10 cellular contexts compared by ENCODE assay signal in the genomic region with DNA sequence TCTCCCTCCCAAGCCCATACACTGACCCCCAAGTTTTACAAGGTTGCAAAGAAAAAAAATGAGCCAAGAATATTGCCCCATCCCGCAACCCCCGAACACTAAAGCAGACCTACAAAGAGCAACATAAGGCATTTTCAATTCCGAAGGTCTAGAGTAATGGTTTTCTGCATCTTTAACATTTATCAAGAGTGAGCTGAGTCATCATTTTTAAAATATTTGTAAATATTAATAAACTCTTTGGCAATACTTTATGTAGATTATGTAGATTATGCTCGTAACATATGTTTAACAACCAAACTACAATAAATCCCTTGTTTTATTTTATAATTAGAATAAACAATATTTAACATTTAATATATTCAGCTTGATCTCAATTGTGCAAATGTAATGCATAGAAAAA. TPM values are rescaled to one million over a fixed set of nuclear protein-coding genes. Genes with fewer than 3 reads are reported as not detected.
DNase-seq lines count a peak whose midpoint lies in the region; ATAC-seq and TF ChIP-seq lines count a peak whose summit lies in the region.
"Had no signal": no experiment of that assay in that cellular context is flagged by ENCODE, and none has a peak within 500 bp of the region (broad histone marks: within the 10 kb centered on the region; RNA-seq: fewer than 3 reads in every experiment).

No MANE protein-coding gene starts in this region.

- no peak overlapping the region for H2AFZ ChIP-seq in mesenchymal stem cell (ENCODE audit: low read depth, low read length)

- no peak overlapping the region for H4K8ac ChIP-seq in mesenchymal stem cell (ENCODE audit: low read length)

- H2AK5ac ChIP-seq in mesenchymal stem cell (ENCODE audit: low read length, severe bottlenecking): no peak overlapping the region

- H3K27me3 ChIP-seq in AG04450 (ENCODE audit: control insufficient read depth, insufficient read depth, low read length): peaks cover 3% of the 10 kb centered on the region
- H3K27me3 ChIP-seq in DOHH2 (ENCODE audit: control insufficient read depth, low read length): peaks cover 10% of the 10 kb centered on the region
- no peaks in the 10 kb centered on the region for H3K27me3 ChIP-seq in mesenchymal stem cell (ENCODE audit: control insufficient read depth in 1 of 2, insufficient read depth in 1 of 2, low read length in 2 of 2)

- H3K4me3 ChIP-seq in AG04450 (ENCODE audit: low read depth, low read length): peak overlapping the region; percentile 76; the same call in 1 of the 2 replicates
- H3K4me3 ChIP-seq in DOHH2 (ENCODE audit: low read length): peak overlapping the region; percentile 80; the same call in 1 of the 2 replicates
- H3K4me3 ChIP-seq in mesenchymal stem cell (ENCODE audit: insufficient read depth in 1 of 2, low read depth in 1 of 2, low read length in 2 of 2): peak overlapping the region in 1 of 2 experiments; percentile 85

- no peaks in the 10 kb centered on the region for H3F3A ChIP-seq in DOHH2 (ENCODE audit: control insufficient read depth, insufficient read depth)

- H3K79me1 ChIP-seq in mesenchymal stem cell (replicated peaks; ENCODE audit: low read length, poor library complexity, severe bottlenecking): peaks cover 15% of the 10 kb centered on the region

- no peak overlapping the region for H2BK120ac ChIP-seq in mesenchymal stem cell (ENCODE audit: low read depth, low read length)

- H3K4me2 ChIP-seq in DOHH2 (ENCODE audit: low read length): peak overlapping the region; percentile 96
- H3K4me2 ChIP-seq in mesenchymal stem cell (ENCODE audit: low read length, poor library complexity, severe bottlenecking): no peak overlapping the region

- H3K27ac Mint-ChIP-seq in activated naive CD8-positive, alpha-beta T cell treated with anti-CD3 and anti-CD28 coated beads, Interleukin-2, amount 50 U/mL, for 24 hours: no peak overlapping the region

- no peak overlapping the region for H3K18ac ChIP-seq in mesenchymal stem cell (ENCODE audit: low read depth in 1 of 2, low read length in 2 of 2)

- WGBS in mesenchymal stem cell: no CpG with 5 or more reads among the region's 4 CpGs

- H4K20me1 ChIP-seq in DOHH2 (ENCODE audit: control insufficient read depth, insufficient read depth, low read depth, low read length): no peaks in the 10 kb centered on the region

- H3K4me3 Mint-ChIP-seq in activated naive CD8-positive, alpha-beta T cell treated with anti-CD3 and anti-CD28 coated beads, Interleukin-2, amount 50 U/mL, for 24 hours: peak overlapping the region; percentile 79

- peaks cover 16% of the 10 kb centered on the region for H3K4me1 Mint-ChIP-seq in activated naive CD8-positive, alpha-beta T cell treated with anti-CD3 and anti-CD28 coated beads, Interleukin-2, amount 50 U/mL, for 24 hours

- no peak overlapping the region for H4K91ac ChIP-seq in mesenchymal stem cell (ENCODE audit: low read length)

- TF ChIP-seq CTCF in AG04450 (IDR thresholded peaks at IDR 0.05; ENCODE audit: low read depth, low read length): no peak
- TF ChIP-seq CTCF in DOHH2 (IDR thresholded peaks at IDR 0.05; ENCODE audit: low read depth, low read length, poor library complexity, severe bottlenecking): no peak
- TF ChIP-seq CTCF in GM10248 (IDR thresholded peaks at IDR 0.05; ENCODE audit: control extremely low read depth, extremely low read depth, low read depth, missing control alignments): no peak

- no peak overlapping the region for H2BK12ac ChIP-seq in mesenchymal stem cell (ENCODE audit: low read length in 2 of 2)

- no peak for DNase-seq in AG04450 (ENCODE audit: low read depth, low spot score)
- no peak for DNase-seq in activated naive CD8-positive, alpha-beta T cell treated with anti-CD3 and anti-CD28 coated beads, Interleukin-2, amount 50 U/mL, for 24 hours
- no peak for DNase-seq in mesenchymal stem cell
- DNase-seq in HUDEP-2 (lab: John Stamatoyannopoulos, UW; ENCODE audit: unreplicated experiment in 76 of 76): no peak
- no peak for DNase-seq in GM10248 (ENCODE audit: extremely low spot score)
- no peak for DNase-seq in NCI-H187 (lab: John Stamatoyannopoulos, UW)
- DNase-seq: Kasumi-1, posterior cingulate gyrus had no signal

- H3K27me3 Mint-ChIP-seq in activated naive CD8-positive, alpha-beta T cell treated with anti-CD3 and anti-CD28 coated beads, Interleukin-2, amount 50 U/mL, for 24 hours: no peaks in the 10 kb centered on the region

- no peak overlapping the region for H3K23ac ChIP-seq in mesenchymal stem cell (ENCODE audit: low read length in 2 of 2)

- H3K9me2 ChIP-seq in DOHH2 (replicated peaks; ENCODE audit: control insufficient read depth, low read length): no peaks in the 10 kb centered on the region

- CTCF ChIA-PET in AG04450 (lab: Charles Lee) (interaction anchor here (0.9 to 1.9 kb wide), 3 partner anchors 63 to 339 kb away, joined by 3 to 13 read pairs (median 3); no protein-coding TSS in a partner anchor), GM10248 (lab: Yijun Ruan, JAX) (interaction anchor here (0.7 to 2.0 kb wide), 2 partner anchors 63 to 155 kb away, joined by 3 to 7 read pairs; no protein-coding TSS in a partner anchor)

- H2BK5ac ChIP-seq in mesenchymal stem cell (ENCODE audit: low read depth, low read length, poor library complexity, severe bottlenecking): no peak overlapping the region

- no peak overlapping the region for H2BK15ac ChIP-seq in mesenchymal stem cell (ENCODE audit: low read depth, poor library complexity, severe bottlenecking)

- H3K27ac ChIP-seq in AG04450 (ENCODE audit: low read depth, low read length) (no peak overlapping the region), DOHH2 (ENCODE audit: low read depth, low read length) (no peak overlapping the region), mesenchymal stem cell (ENCODE audit: low read length, poor library complexity, severe bottlenecking) (no peak overlapping the region)

- peaks cover 12% of the 10 kb centered on the region for H3K4me1 ChIP-seq in DOHH2 (ENCODE audit: control insufficient read depth, low read length)
- H3K4me1 ChIP-seq in mesenchymal stem cell (ENCODE audit: control insufficient read depth, insufficient read depth, low read depth, low read length): no peaks in the 10 kb centered on the region

- POLR2A ChIA-PET in AG04450 (lab: Yijun Ruan, JAX) (no interaction called here), GM10248 (lab: Yijun Ruan, JAX) (no interaction called here)

- H3K79me2 ChIP-seq in DOHH2 (ENCODE audit: control insufficient read depth, low read length): peaks cover 6% of the 10 kb centered on the region

- no peaks in the 10 kb centered on the region; the same call in none of the 2 replicates for H3K36me3 ChIP-seq in DOHH2 (ENCODE audit: control insufficient read depth, low read length)
- H3K36me3 ChIP-seq in mesenchymal stem cell (ENCODE audit: control insufficient read depth in 1 of 2, insufficient read depth in 2 of 2, low read depth in 1 of 2, low read length in 2 of 2): peaks cover 3 to 29% of the 10 kb centered on the region in 2 experiments

- no peak for ATAC-seq in activated naive CD8-positive, alpha-beta T cell treated with anti-CD3 and anti-CD28 coated beads, Interleukin-2, amount 50 U/mL, for 24 hours
- ATAC-seq in HG02588 (IDR thresholded peaks at IDR 0.05; ENCODE audit: unreplicated experiment): no peak

- no peak overlapping the region for H3K4ac ChIP-seq in mesenchymal stem cell (ENCODE audit: low read depth in 1 of 2, low read length in 2 of 2)

- no peaks in the 10 kb centered on the region for H3K9me3 Mint-ChIP-seq in activated naive CD8-positive, alpha-beta T cell treated with anti-CD3 and anti-CD28 coated beads, Interleukin-2, amount 50 U/mL, for 24 hours

- H3K9ac ChIP-seq in mesenchymal stem cell (ENCODE audit: low read length): peak overlapping the region; percentile 88

- H3K9me3 ChIP-seq in AG04450 (ENCODE audit: control insufficient read depth, insufficient read depth, low read length) (peaks cover 4% of the 10 kb centered on the region; the same call in 1 of the 2 replicates), DOHH2 (ENCODE audit: control insufficient read depth, insufficient read depth, low read length) (0 out of 2 replicates have a peak, but pooled peaks cover under 1% of the 10 kb centered on the region), mesenchymal stem cell (ENCODE audit: control insufficient read depth, low read length) (peaks cover 10% of the 10 kb centered on the region)

- no peak overlapping the region for H3K14ac ChIP-seq in mesenchymal stem cell (ENCODE audit: low read length in 2 of 2)

- H3K36me3 Mint-ChIP-seq in activated naive CD8-positive, alpha-beta T cell treated with anti-CD3 and anti-CD28 coated beads, Interleukin-2, amount 50 U/mL, for 24 hours (ENCODE audit: low read depth): peaks cover 2% of the 10 kb centered on the region

RNA-seq across cellular contexts. Expression of a gene that starts 1.4 kb away (rescaled TPM):
- 1.7 and 2.2 TPM in 2 replicates for polyA plus RNA-seq in AG04450 (2011; rRNA removed)
- polyA minus RNA-seq in AG04450 (2011; rRNA and poly(A)+ RNA removed): 4.5 and 7.3 TPM in 2 replicates
- polyA plus RNA-seq in mesenchymal stem cell (2013, experiment 1 of 2): 3.0 TPM
- polyA plus RNA-seq in mesenchymal stem cell (2013, experiment 2 of 2): 2.8 TPM

RNA-seq across cellular contexts. Expression of a gene that starts 37.8 kb away (rescaled TPM):
- polyA plus RNA-seq in AG04450 (2011; rRNA removed): 0.22 and 0.36 TPM in 2 replicates
- polyA minus RNA-seq in AG04450 (2011; rRNA and poly(A)+ RNA removed): 0.55 and 1.4 TPM in 2 replicates
- polyA plus RNA-seq in mesenchymal stem cell (2013, experiment 1 of 2): 0.04 TPM
- 0.04 TPM for polyA plus RNA-seq in mesenchymal stem cell (2013, experiment 2 of 2)
